Comparison of ENCODE assay signal across 1 cellular context in genomic region chr3:183635107-183635430, GRCh38.
A peak's percentile ranks its signal among the peaks of the same experiment; 100 is the strongest.
TF ChIP-seq lines count a peak whose summit lies in the region.

No MANE protein-coding gene starts in this region.

TF ChIP-seq in H1, 55 proteins besides CTCF, POLR2A, EP300 and RAD21 (continued from another document):
- peak; percentile 3; the same call in 1 of the 2 replicates for TF ChIP-seq MAX (IDR thresholded peaks at IDR 0.05)
- TF ChIP-seq JUND (IDR thresholded peaks at IDR 0.05; ENCODE audit: low read length): no peak
- TF ChIP-seq NANOG (IDR thresholded peaks at IDR 0.05; ENCODE audit: insufficient read depth, low read depth, low read length, poor library complexity, severe bottlenecking): no peak
- TF ChIP-seq RBBP5 (IDR thresholded peaks at IDR 0.05; ENCODE audit: borderline replicate concordance, low read depth, low read length): no peak
- no peak for TF ChIP-seq HDAC2 (IDR thresholded peaks at IDR 0.05; ENCODE audit: borderline replicate concordance in 1 of 2, low read depth in 2 of 2, low read length in 2 of 2)
- TF ChIP-seq ASH2L (IDR thresholded peaks at IDR 0.05; ENCODE audit: low read length): peak; percentile 47
- no peak for TF ChIP-seq SIX5 (IDR thresholded peaks at IDR 0.05; ENCODE audit: low read depth, low read length)
